ENCODE assay signal across 8 cellular contexts in the genomic region with DNA sequence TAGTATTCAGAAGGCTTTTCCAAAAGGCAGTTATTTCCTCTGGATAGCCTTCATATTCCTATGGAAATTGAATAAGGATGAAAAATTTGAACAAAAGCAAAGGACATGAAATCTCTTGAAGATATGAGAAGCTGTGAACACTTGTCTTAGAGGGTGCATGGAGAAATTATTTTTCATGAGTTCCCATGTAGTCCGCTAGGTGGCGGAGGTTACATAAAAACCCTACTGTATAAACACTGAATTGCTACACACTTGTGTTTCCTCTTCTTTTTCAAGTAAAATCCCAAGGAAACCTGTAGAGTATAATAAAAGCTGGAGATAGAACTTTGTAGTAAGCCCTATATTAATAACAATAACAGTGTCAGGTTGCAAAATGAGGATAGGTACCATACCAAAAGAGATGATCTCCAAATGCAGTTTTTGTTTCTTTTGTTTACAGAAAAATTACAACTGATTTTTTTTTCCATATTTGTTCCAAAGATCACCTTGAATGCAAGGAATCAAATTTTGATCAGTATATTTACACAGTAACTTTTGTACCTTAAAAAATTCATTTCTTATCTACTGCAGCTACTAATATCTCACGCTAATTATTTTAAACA. TPM values are rescaled to one million over a fixed set of nuclear protein-coding genes. Genes with fewer than 3 reads are reported as not detected.
A peak's percentile ranks its signal among the peaks of the same experiment; 100 is the strongest.
DNase-seq lines count a peak whose midpoint lies in the region; ATAC-seq and TF ChIP-seq lines count a peak whose summit lies in the region.

No MANE protein-coding gene starts in this region.

- peak; percentile 47 for ATAC-seq in activated CD4-positive, alpha-beta T cell treated with anti-CD3 and anti-CD28 coated beads for 36 hours
- peak in 1 of 2 donors; percentile 64 for ATAC-seq in upper lobe of left lung (ENCODE audit: low FRiP score in 2 of 2)

- DNase-seq in activated CD4-positive, alpha-beta T cell treated with anti-CD3 and anti-CD28 coated beads for 36 hours = peak; percentile 37
- DNase-seq in activated CD4-positive, alpha-beta T cell treated with anti-CD3 and anti-CD28 coated beads, Interleukin-2, amount 50 U/mL, for 48 hours = no peak
- DNase-seq in H9 = no peak
- peak; percentile 43 for DNase-seq in NCI-H345 (lab: John Stamatoyannopoulos, UW)
- peak; percentile 55 for DNase-seq in astrocyte of the hippocampus (ENCODE audit: low read depth, low spot score)
- peak; percentile 18 for DNase-seq in kidney glomerular epithelial cell (lab: John Stamatoyannopoulos, UW)
- DNase-seq in upper lobe of left lung = no peak
- no peak for DNase-seq in 8988T

- WGBS in H9 (ENCODE audit: extremely low coverage, insufficient read length, low lambda C conversion rate) = no CpG with 5 or more reads among the region's 3 CpGs
- 32 to 37% methylated on average over 3 of the region's 3 CpGs for WGBS in upper lobe of left lung, 2 donors

- H3K4me3 ChIP-seq in upper lobe of left lung = no peak overlapping the region

- no peak overlapping the region for H2AK5ac ChIP-seq in H9 (ENCODE audit: insufficient read length, low read length)

- no peak overlapping the region for H4K8ac ChIP-seq in H9 (replicated peaks; ENCODE audit: insufficient read length, low read depth, low read length)

- H3K56ac ChIP-seq in H9 (ENCODE audit: insufficient read length, low read depth, low read length) = no peak overlapping the region

- no peak overlapping the region for H3K23ac ChIP-seq in H9 (ENCODE audit: insufficient read length, low read depth, low read length)

- no peak overlapping the region for H3K14ac ChIP-seq in H9 (ENCODE audit: insufficient read depth, low read length)

- H2BK5ac ChIP-seq in H9 (ENCODE audit: insufficient read length, low read length) = no peak overlapping the region

- no peaks in the 10 kb centered on the region for H4K20me1 ChIP-seq in H9 (ENCODE audit: control insufficient read depth, insufficient read depth, insufficient read length)

- no peaks in the 10 kb centered on the region for H3K79me1 ChIP-seq in H9 (ENCODE audit: insufficient read depth, low read depth, low read length, poor library complexity, severe bottlenecking)

- no peak overlapping the region for H3T11ph ChIP-seq in H9 (ENCODE audit: low read length)

- H3K9me3 Mint-ChIP-seq in activated CD4-positive, alpha-beta T cell treated with anti-CD3 and anti-CD28 coated beads for 36 hours (ENCODE audit: low read depth) = peaks cover 3% of the 10 kb centered on the region
- peaks cover 3 to 8% of the 10 kb centered on the region in 2 experiments; a peak in 2 of 5 replicates for H3K9me3 Mint-ChIP-seq in H9

- peaks cover 3% of the 10 kb centered on the region for H3K4me1 Mint-ChIP-seq in activated CD4-positive, alpha-beta T cell treated with anti-CD3 and anti-CD28 coated beads for 36 hours
- no peaks in the 10 kb centered on the region for H3K4me1 Mint-ChIP-seq in H9

- H3K79me2 ChIP-seq in H9 (ENCODE audit: insufficient read depth, low read length) = no peaks in the 10 kb centered on the region

- H3K27me3 Mint-ChIP-seq in activated CD4-positive, alpha-beta T cell treated with anti-CD3 and anti-CD28 coated beads for 36 hours = peaks cover 23% of the 10 kb centered on the region
- peaks cover 4% of the 10 kb centered on the region for H3K27me3 Mint-ChIP-seq in H9 (ENCODE audit: low read depth)

- H3K27ac Mint-ChIP-seq in activated CD4-positive, alpha-beta T cell treated with anti-CD3 and anti-CD28 coated beads for 36 hours = no peak overlapping the region
- no peak overlapping the region for H3K27ac Mint-ChIP-seq in H9

- H2AFZ ChIP-seq in H9 (ENCODE audit: low read length) = no peak overlapping the region

- TF ChIP-seq CTCF in H9 (conservative IDR thresholded peaks at IDR 0.05) = peak; percentile 88
- peak; percentile 47 to 74 (median 62) for TF ChIP-seq CTCF in upper lobe of left lung (IDR thresholded peaks at IDR 0.05)

- no peak overlapping the region for H2BK20ac ChIP-seq in H9 (ENCODE audit: low read depth, low read length, poor library complexity, severe bottlenecking)

- H3K36me3 Mint-ChIP-seq in activated CD4-positive, alpha-beta T cell treated with anti-CD3 and anti-CD28 coated beads for 36 hours (ENCODE audit: low read depth) = peaks cover 6% of the 10 kb centered on the region
- H3K36me3 Mint-ChIP-seq in H9 (ENCODE audit: insufficient read depth in 1 of 3, low read depth in 3 of 3) = peaks cover 0 to 6% (median 0%) of the 10 kb centered on the region in 3 experiments; a peak in 1 of 7 replicates

- H4K5ac ChIP-seq in H9 (ENCODE audit: insufficient read length, low read depth, low read length) = no peak overlapping the region

- intact Hi-C loops in activated CD4-positive, alpha-beta T cell treated with anti-CD3 and anti-CD28 coated beads for 36 hours (cut with DNase I, micrococcal nuclease) = loop anchor here in 1 of 2 experiments (10.0 kb wide), 1 partner anchor 843 kb away; no protein-coding TSS in a partner anchor

- H3K9me3 ChIP-seq in H9 (ENCODE audit: control insufficient read depth, low read depth, low read length) (no peaks in the 10 kb centered on the region), upper lobe of left lung (no peaks in the 10 kb centered on the region)

- no peak overlapping the region for H4K91ac ChIP-seq in H9 (ENCODE audit: insufficient read length, low read depth, low read length)

- no peak for TF ChIP-seq POLR2A in upper lobe of left lung (IDR thresholded peaks at IDR 0.05)

- H2BK12ac ChIP-seq in H9 (ENCODE audit: insufficient read length, low read depth, low read length) = no peak overlapping the region

- H3K23me2 ChIP-seq in H9 (ENCODE audit: insufficient read length, low read depth, low read length, poor library complexity, severe bottlenecking) = no peaks in the 10 kb centered on the region

- no peak overlapping the region for H3K9ac ChIP-seq in H9 (ENCODE audit: extremely low read depth, insufficient read length, low read length)

- no peaks in the 10 kb centered on the region for H3K36me3 ChIP-seq in upper lobe of left lung

- H3K27ac ChIP-seq in H9 (ENCODE audit: insufficient read length, low read depth, low read length) = no peak overlapping the region
- no peak overlapping the region for H3K27ac ChIP-seq in upper lobe of left lung

- H3K4me3 Mint-ChIP-seq in activated CD4-positive, alpha-beta T cell treated with anti-CD3 and anti-CD28 coated beads for 36 hours = peak overlapping the region; percentile 60
- no peak overlapping the region for H3K4me3 Mint-ChIP-seq in H9

- H3K18ac ChIP-seq in H9 (ENCODE audit: insufficient read length, low read depth, low read length) = no peak overlapping the region

- no peak overlapping the region for H3K4ac ChIP-seq in H9 (ENCODE audit: low read depth, low read length)

- POLR2A ChIA-PET in activated CD4-positive, alpha-beta T cell treated with anti-CD3 and anti-CD28 coated beads for 36 hours (lab: Charles Lee) = no interaction called here

- no peak overlapping the region for H2BK120ac ChIP-seq in H9 (ENCODE audit: low read depth, low read length, poor library complexity, severe bottlenecking)

- no peak overlapping the region for H2BK15ac ChIP-seq in H9 (ENCODE audit: low read depth, low read length)

- no peaks in the 10 kb centered on the region for H3K27me3 ChIP-seq in H9 (ENCODE audit: insufficient read depth, low read length)
- no peaks in the 10 kb centered on the region for H3K27me3 ChIP-seq in upper lobe of left lung

- TF ChIP-seq EP300 in upper lobe of left lung (IDR thresholded peaks at IDR 0.05) = no peak

- no peaks in the 10 kb centered on the region for H3K4me1 ChIP-seq in H9 (ENCODE audit: insufficient read depth, low read length)
- H3K4me1 ChIP-seq in upper lobe of left lung = no peaks in the 10 kb centered on the region

- no peak overlapping the region for H3K4me2 ChIP-seq in H9 (ENCODE audit: insufficient read depth, insufficient read length, low read length)

- CTCF ChIA-PET in activated CD4-positive, alpha-beta T cell treated with anti-CD3 and anti-CD28 coated beads for 36 hours (lab: Charles Lee) = interaction anchor here (0.5 to 5.9 kb wide), 18 partner anchors 10 to 131 kb away, joined by 3 to 73 read pairs (median 4); partner anchors contain the start of genes OR10G3 and OR4E2

RNA-seq across cellular contexts. Expression of gene OR4E1, which starts 37.8 kb away (rescaled TPM):
- total RNA-seq in activated CD4-positive, alpha-beta T cell treated with anti-CD3 and anti-CD28 coated beads for 36 hours = under 1 TPM; 0.07 to 0.11 TPM
- total RNA-seq in H9 (2021) (not detected in 2 replicates), upper lobe of left lung (not detected)

RNA-seq across cellular contexts. Expression of gene OR4E2, which starts 57.8 kb away (rescaled TPM):
- total RNA-seq in activated CD4-positive, alpha-beta T cell treated with anti-CD3 and anti-CD28 coated beads for 36 hours = not detected
- total RNA-seq in H9 (2021) = not detected in 2 replicates
- not detected for total RNA-seq in upper lobe of left lung

Comparison
In these comparisons a context has a peak if more than half of its experiments do, and no peak if none do; other contexts are left out.
1. DNase-seq: peak in activated CD4-positive, alpha-beta T cell treated with anti-CD3 and anti-CD28 coated beads for 36 hours (single experiment), NCI-H345 (single experiment), astrocyte of the hippocampus (single experiment) and kidney glomerular epithelial cell (single experiment); none in activated CD4-positive, alpha-beta T cell treated with anti-CD3 and anti-CD28 coated beads, Interleukin-2, amount 50 U/mL, for 48 hours (0 of 2), H9 (single experiment), upper lobe of left lung (0 of 2) and 8988T (single experiment).